Comparison of ENCODE assay signal across 11 cellular contexts in genomic region chr2:33134764-33135560, GRCh38.
DNase-seq lines count a peak whose midpoint lies in the region; TF ChIP-seq lines count a peak whose summit lies in the region.
"Had no signal": no experiment of that assay in that cellular context is flagged by ENCODE, and none has a peak within 500 bp of the region (broad histone marks: within the 10 kb centered on the region; RNA-seq: fewer than 3 reads in every experiment).

No MANE protein-coding gene starts in this region.

- H4K20me1 ChIP-seq in SK-N-SH (ENCODE audit: insufficient read depth) (no peaks in the 10 kb centered on the region), osteoblast (ENCODE audit: insufficient read depth, low read length) (no peaks in the 10 kb centered on the region)

- H3K27me3 ChIP-seq in SK-N-SH (ENCODE audit: insufficient read depth) (no peaks in the 10 kb centered on the region), osteoblast (ENCODE audit: insufficient read depth, low read length) (no peaks in the 10 kb centered on the region)

- H3F3A ChIP-seq in SK-N-SH (replicated peaks; ENCODE audit: insufficient read depth): peaks cover 50% of the 10 kb centered on the region

- no peak overlapping the region for H2AFZ ChIP-seq in SK-N-SH (ENCODE audit: low read depth)
- H2AFZ ChIP-seq in osteoblast (ENCODE audit: low read length): peak overlapping the region; percentile 3

- CTCF ChIA-PET in SK-N-SH (lab: Yijun Ruan, JAX): interaction anchor here (1.5 kb wide), 1 partner anchor 10 kb away, joined by 4 read pairs; no protein-coding TSS in a partner anchor

- TF ChIP-seq EP300 in SK-N-SH (IDR thresholded peaks at IDR 0.05; ENCODE audit: borderline replicate concordance in 1 of 2, low read depth in 1 of 2, low read length in 1 of 2): no peak

- H3K4me1 ChIP-seq in SK-N-SH (ENCODE audit: control insufficient read depth in 1 of 2, insufficient read depth in 2 of 2, low read depth in 1 of 2, low read length in 1 of 2): peaks cover 2 to 28% of the 10 kb centered on the region in 2 experiments
- H3K4me1 ChIP-seq in osteoblast (ENCODE audit: insufficient read depth, low read length): peaks cover 54% of the 10 kb centered on the region

- H3K36me3 ChIP-seq in SK-N-SH (replicated peaks in 1 of 2; ENCODE audit: control insufficient read depth in 1 of 2, insufficient read depth in 2 of 2, low read length in 1 of 2) (peaks cover 0 to 14% of the 10 kb centered on the region in 2 experiments), osteoblast (ENCODE audit: insufficient read depth, low read length) (peaks cover 14% of the 10 kb centered on the region)

- H3K4me2 ChIP-seq in SK-N-SH: peak overlapping the region; percentile 74
- peak overlapping the region; percentile 75 for H3K4me2 ChIP-seq in osteoblast (ENCODE audit: insufficient read depth, low read length)

- no peak for TF ChIP-seq RAD21 in SK-N-SH (IDR thresholded peaks at IDR 0.05; ENCODE audit: low read length)

- H3K27ac ChIP-seq in SK-N-SH (ENCODE audit: low read depth in 2 of 2, low read length in 1 of 2) (peak overlapping the region; percentile 77 to 86), osteoblast (ENCODE audit: low read depth, low read length) (peak overlapping the region; percentile 96)
- H3K27ac ChIP-seq: C4-2B had no signal

- POLR2A ChIA-PET in SK-N-SH (lab: Yijun Ruan, JAX): no interaction called here

- H3K9me2 ChIP-seq in SK-N-SH: no peaks in the 10 kb centered on the region

- DNase-seq in AG09309 (ENCODE audit: low read depth) (no peak), SK-N-SH (no peak), fibroblast of pulmonary artery (ENCODE audit: low read depth) (peak; percentile 71), osteoblast (ENCODE audit: insufficient read length, low spot score, missing footprints) (no peak), iPS-NIHi7 (ENCODE audit: extremely low spot score) (no peak), COLO829 (ENCODE audit: low spot score) (no peak), H4 (ENCODE audit: low spot score) (no peak)
- no peak for DNase-seq in activated CD4-positive, alpha-beta T cell treated with anti-CD3 and anti-CD28 coated beads for 48 hours
- DNase-seq: activated T-cell treated with anti-CD3 and anti-CD28 coated beads, Interleukin-2, amount 50 U/mL, for 1 hour; MM.1S had no signal

- no peak for TF ChIP-seq CTCF in AG09309 (IDR thresholded peaks at IDR 0.05; ENCODE audit: control insufficient read depth, insufficient read depth, low read depth, low read length, missing control alignments)
- no peak for TF ChIP-seq CTCF in SK-N-SH (IDR thresholded peaks at IDR 0.05)
- TF ChIP-seq CTCF in fibroblast of pulmonary artery (IDR thresholded peaks at IDR 0.05; ENCODE audit: low read length, missing control alignments): no peak
- no peak for TF ChIP-seq CTCF in osteoblast (IDR thresholded peaks at IDR 0.05; ENCODE audit: extremely low read depth, low read depth, low read length)

- 25% methylated on average over 14 of the region's 14 CpGs for WGBS in SK-N-SH (ENCODE audit: low lambda C conversion rate)

- H3K9me3 ChIP-seq in SK-N-SH (no peaks in the 10 kb centered on the region), osteoblast (ENCODE audit: low read depth, low read length) (no peaks in the 10 kb centered on the region)

- H3K79me2 ChIP-seq in SK-N-SH (ENCODE audit: insufficient read depth) (peaks cover 58% of the 10 kb centered on the region), osteoblast (ENCODE audit: insufficient read depth, low read length) (peaks cover 40% of the 10 kb centered on the region)

- peak overlapping the region; percentile 77 for H3K9ac ChIP-seq in SK-N-SH

- peak overlapping the region; percentile 46 for H3K4me3 ChIP-seq in AG09309 (ENCODE audit: control insufficient read depth, low read depth, low read length)
- peak overlapping the region; percentile 68 to 72 for H3K4me3 ChIP-seq in SK-N-SH (ENCODE audit: low read depth in 2 of 2, low read length in 1 of 2)
- H3K4me3 ChIP-seq in fibroblast of pulmonary artery (replicated peaks; ENCODE audit: low read depth, low read length): peak overlapping the region; percentile 84
- H3K4me3 ChIP-seq in osteoblast (ENCODE audit: insufficient read depth, low read length): peak overlapping the region; percentile 78

TF ChIP-seq in SK-N-SH, 30 proteins besides CTCF, POLR2A, EP300 and RAD21:
- no peak for TF ChIP-seq MXI1 (IDR thresholded peaks at IDR 0.05; ENCODE audit: low read depth, low read length)
- peak; percentile 10; the same call in 1 of the 2 replicates for TF ChIP-seq YY1 (IDR thresholded peaks at IDR 0.05; ENCODE audit: low read depth)
